9 cellular contexts compared by ENCODE assay signal in the genomic region with DNA sequence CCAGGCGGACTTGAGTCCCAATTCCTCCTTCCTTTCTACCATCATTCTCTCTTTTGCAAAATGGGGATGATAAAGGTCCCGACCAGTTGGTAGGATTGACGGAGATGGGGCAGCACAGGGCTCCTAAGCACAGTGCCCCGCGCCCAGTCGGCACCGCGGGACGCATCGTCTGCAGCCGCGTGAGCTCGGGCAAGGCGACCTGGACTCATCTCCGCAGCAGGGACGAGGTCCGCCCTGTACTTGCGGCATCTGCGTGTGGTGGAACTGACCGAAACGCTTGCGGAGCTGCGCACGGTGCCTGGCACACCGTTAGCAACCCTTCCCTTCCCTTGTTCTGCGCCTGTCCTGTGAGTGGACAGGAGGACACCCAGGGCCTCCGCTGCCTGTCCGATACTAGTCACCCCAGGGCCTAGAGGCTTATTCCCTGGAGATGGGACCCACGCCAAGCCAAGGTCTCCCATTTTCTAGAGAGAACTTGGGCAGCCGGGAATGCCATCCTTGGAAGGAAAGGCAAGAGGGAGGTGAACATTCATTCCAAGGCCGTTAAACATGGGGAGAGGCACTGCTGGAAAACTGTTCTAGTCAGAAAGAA.
DNase-seq lines count a peak whose midpoint lies in the region; ATAC-seq, FAIRE-seq and TF ChIP-seq lines count a peak whose summit lies in the region.
"Had no signal": no experiment of that assay in that cellular context is flagged by ENCODE, and none has a peak within 500 bp of the region (broad histone marks: within the 10 kb centered on the region; RNA-seq: fewer than 3 reads in every experiment).

No MANE protein-coding gene starts in this region.

- H3K27me3 ChIP-seq in BE2C (peaks cover 3% of the 10 kb centered on the region; the same call in 1 of the 2 replicates), HUES48 (ENCODE audit: control insufficient read depth, insufficient read depth, low read length) (peaks cover 25% of the 10 kb centered on the region), esophagus muscularis mucosa (peaks cover 0 to 15% (median 1%) of the 10 kb centered on the region in 4 donors), uterus (no peaks in the 10 kb centered on the region), A673 (replicated peaks; ENCODE audit: insufficient read depth, low read depth, low read length, poor library complexity) (peaks cover 10% of the 10 kb centered on the region), small intestine (ENCODE audit: control insufficient read depth in 2 of 2, insufficient read depth in 2 of 2, low read length in 2 of 2) (peaks cover 0 to 5% of the 10 kb centered on the region in 2 donors)

- BruUV-seq in A673 (replicated peaks; lab: Mats Ljungman, UMichigan), result no TSS peak

- H3K36me3 Mint-ChIP-seq in nephron progenitor cell (ENCODE audit: low read depth), result peaks cover 3% of the 10 kb centered on the region

- no peaks in the 10 kb centered on the region; the same call in 1 of the 2 replicates for H3K9me3 ChIP-seq in BE2C
- no peaks in the 10 kb centered on the region for H3K9me3 ChIP-seq in HUES48 (ENCODE audit: control insufficient read depth, insufficient read depth, low read length)
- H3K9me3 ChIP-seq in esophagus muscularis mucosa, result peaks cover 0 to 14% (median 4%) of the 10 kb centered on the region in 4 donors
- H3K9me3 ChIP-seq in uterus, result no peaks in the 10 kb centered on the region
- H3K9me3 ChIP-seq in A673 (ENCODE audit: low read depth, low read length, poor library complexity, severe bottlenecking), result no peaks in the 10 kb centered on the region
- H3K9me3 ChIP-seq in small intestine (ENCODE audit: control insufficient read depth, low read depth), result no peaks in the 10 kb centered on the region

- 31% methylated on average over 13 of the region's 31 CpGs for WGBS in esophagus muscularis mucosa
- 59 to 83% (median 64%) methylated on average over 31 of the region's 31 CpGs for WGBS in small intestine, 3 donors

- peak overlapping the region; percentile 38 for H3K4me3 ChIP-seq in BE2C (ENCODE audit: low read depth, low read length)
- H3K4me3 ChIP-seq in HUES48 (ENCODE audit: low read depth, low read length), result peak overlapping the region; percentile 50
- H3K4me3 ChIP-seq in esophagus muscularis mucosa, result peak overlapping the region; percentile 38 to 61 (median 46)
- peak overlapping the region in 1 of 2 donors; percentile 20 for H3K4me3 ChIP-seq in uterus
- no peak overlapping the region for H3K4me3 ChIP-seq in A673 (ENCODE audit: low read depth, low read length, poor library complexity, severe bottlenecking)
- H3K4me3 ChIP-seq in small intestine (ENCODE audit: low read depth in 1 of 2, low read length in 2 of 2), result no peak overlapping the region

- peaks cover 27% of the 10 kb centered on the region for H3K4me1 Mint-ChIP-seq in nephron progenitor cell

- peaks cover 25% of the 10 kb centered on the region for H3K9me3 Mint-ChIP-seq in nephron progenitor cell

- no peak for TF ChIP-seq EP300 in esophagus muscularis mucosa (IDR thresholded peaks at IDR 0.05)

- no peaks in the 10 kb centered on the region for H3K36me3 ChIP-seq in BE2C
- H3K36me3 ChIP-seq in HUES48 (ENCODE audit: control insufficient read depth, insufficient read depth, low read length), result no peaks in the 10 kb centered on the region
- no peaks in the 10 kb centered on the region for H3K36me3 ChIP-seq in esophagus muscularis mucosa
- H3K36me3 ChIP-seq in uterus, result no peaks in the 10 kb centered on the region
- no peaks in the 10 kb centered on the region for H3K36me3 ChIP-seq in A673 (ENCODE audit: insufficient read depth, low read length, poor library complexity, severe bottlenecking)
- no peaks in the 10 kb centered on the region for H3K36me3 ChIP-seq in small intestine (ENCODE audit: control insufficient read depth in 2 of 2, insufficient read depth in 2 of 2, low read length in 2 of 2)

- TF ChIP-seq CTCF in BE2C (IDR thresholded peaks at IDR 0.05; ENCODE audit: low read depth, low read length), result no peak
- no peak for TF ChIP-seq CTCF in esophagus muscularis mucosa (IDR thresholded peaks at IDR 0.05)
- no peak for TF ChIP-seq CTCF in nephron progenitor cell (IDR thresholded peaks at IDR 0.05)
- no peak for TF ChIP-seq CTCF in uterus (IDR thresholded peaks at IDR 0.05)
- TF ChIP-seq CTCF in A673 (conservative IDR thresholded peaks at IDR 0.05; ENCODE audit: low read depth, low read length), result no peak

- no peak for FAIRE-seq in small intestine (lab: Jason Lieb, UNC)

- no peak overlapping the region for H3K27ac Mint-ChIP-seq in nephron progenitor cell

- POLR2A ChIA-PET in A673 (lab: Charles Lee; ENCODE audit: low non-redundant PET), result no interaction called here

- no peak for DNase-seq in BE2C
- DNase-seq in esophagus muscularis mucosa (ENCODE audit: extremely low spot score), result no peak
- peak; percentile 33 for DNase-seq in nephron progenitor cell
- no peak for DNase-seq in uterus
- DNase-seq in A673 (ENCODE audit: low spot score), result no peak
- no peak for DNase-seq in small intestine
- DNase-seq: NCI-H226 had no signal

- CTCF ChIA-PET in A673 (lab: Charles Lee), result interaction anchor here (0.6 to 1.2 kb wide), 4 partner anchors 659 to 951 kb away, joined by 3 to 5 read pairs (median 4); no protein-coding TSS in a partner anchor

- ATAC-seq in HG03095 (IDR thresholded peaks at IDR 0.05; ENCODE audit: unreplicated experiment), result no peak

- intact Hi-C loops in esophagus muscularis mucosa (cut with DNase I) (no loop called here), uterus (cut with DNase I; ENCODE audit: low total_unique reads) (loop anchor here (5.0 to 10.0 kb wide), 2 partner anchors 648 to 785 kb away; a partner anchor contains a TSS), A673 (cut with micrococcal nuclease; ENCODE audit: unreplicated experiment) (no loop called here)

- peaks cover 33% of the 10 kb centered on the region for H3K27me3 Mint-ChIP-seq in nephron progenitor cell (ENCODE audit: low read depth, poor library complexity)

- H3K27ac ChIP-seq in HUES48 (ENCODE audit: low read depth, low read length) (no peak overlapping the region), esophagus muscularis mucosa (replicated peaks in 1 of 4) (no peak overlapping the region), uterus (no peak overlapping the region), A673 (ENCODE audit: low read depth, low read length, poor library complexity, severe bottlenecking) (no peak overlapping the region), small intestine (ENCODE audit: low read depth in 1 of 2, low read length in 1 of 2) (no peak overlapping the region)

- H3K9ac ChIP-seq in HUES48 (ENCODE audit: low read depth, low read length), result no peak overlapping the region

- H3K4me1 ChIP-seq in BE2C (peaks cover 5% of the 10 kb centered on the region; the same call in 1 of the 2 replicates), HUES48 (ENCODE audit: control insufficient read depth, insufficient read depth, low read length) (peaks cover 22% of the 10 kb centered on the region), esophagus muscularis mucosa (peaks cover 11 to 31% (median 26%) of the 10 kb centered on the region in 4 donors), uterus (peaks cover 3 to 4% of the 10 kb centered on the region in 2 donors), A673 (ENCODE audit: insufficient read depth, low read length, poor library complexity, severe bottlenecking) (no peaks in the 10 kb centered on the region), small intestine (ENCODE audit: control insufficient read depth in 2 of 2, insufficient read depth in 1 of 2, low read depth in 1 of 2, low read length in 1 of 2) (no peaks in the 10 kb centered on the region)

- TF ChIP-seq POLR2A in esophagus muscularis mucosa (IDR thresholded peaks at IDR 0.05; ENCODE audit: low read depth) (no peak), uterus (IDR thresholded peaks at IDR 0.05) (no peak)

- H3K4me3 Mint-ChIP-seq in nephron progenitor cell, result peak overlapping the region; percentile 77

Comparison
In these comparisons a context has a peak if more than half of its experiments do, and no peak if none do; other contexts are left out.
1. H3K4me3 ChIP-seq: peak in BE2C (single experiment), HUES48 (single experiment) and esophagus muscularis mucosa (4 of 4); none in A673 (single experiment) and small intestine (0 of 2).